ENCODE assay signal across 32 cellular contexts in genomic region chr15:53844634-53845033, GRCh38.
"Had no signal": no experiment of that assay in that cellular context is flagged by ENCODE, and none has a peak within 500 bp of the region (broad histone marks: within the 10 kb centered on the region; RNA-seq: fewer than 3 reads in every experiment).

No MANE protein-coding gene starts in this region.

- H3K4me3 ChIP-seq: coronary artery, dorsolateral prefrontal cortex, esophagus muscularis mucosa, gastrocnemius medialis had no signal

- H3K9me3 ChIP-seq: esophagus muscularis mucosa, gastrocnemius medialis had no signal

- H3K9me3 Mint-ChIP-seq: activated CD8-positive, alpha-beta T cell treated with anti-CD3 and anti-CD28 coated beads for 36 hours; dendritic cell treated with granulocyte-macrophage colony-stimulating factor and Interleukin-4, amounts not matched to agents 40 ng/mL and 50 ng/mL, for 4 days; endodermal cell; T-helper 2 cell treated with Interferon-gamma antibody and Interleukin-4, amounts not matched to agents 5 μg/mL and 100 μg/mL, for 36 hours had no signal

- H3K36me3 ChIP-seq: brain microvascular endothelial cell, esophagus muscularis mucosa, gastrocnemius medialis, WERI-Rb-1 had no signal

- DNase-seq: activated B cell treated with CpG ODN at 0.5 μM for 24 hours; activated CD4-positive, alpha-beta T cell treated with anti-CD3 and anti-CD28 coated beads for 48 hours; activated CD4-positive, alpha-beta T cell treated with anti-CD3 and anti-CD28 coated beads, Interleukin-2, amount 50 U/mL, for 1 hour; activated CD4-positive, alpha-beta T cell treated with anti-CD3 and anti-CD28 coated beads, Interleukin-2, amount 50 U/mL, for 48 hours; activated CD8-positive, alpha-beta memory T cell treated with anti-CD3 and anti-CD28 coated beads for 24 hours; activated CD8-positive, alpha-beta T cell treated with anti-CD3 and anti-CD28 coated beads for 36 hours; activated effector memory CD4-positive, alpha-beta T cell treated with Interleukin-2 at 50 U/mL for 16 hours; activated gamma-delta T cell treated with Interleukin-2 at 50 U/mL for 16 hours; activated naive CD4-positive, alpha-beta T cell treated with anti-CD3 and anti-CD28 coated beads, Interleukin-2, amount 50 U/mL, for 16 hours; activated naive CD4-positive, alpha-beta T cell treated with Interleukin-2 at 50 U/mL for 16 hours; activated T-cell treated with anti-CD3 and anti-CD28 coated beads, Interleukin-2, amount 50 U/mL, for 4 hours; amniotic stem cell; anterior cingulate cortex; brain microvascular endothelial cell; dorsolateral prefrontal cortex; effector memory CD4-positive, alpha-beta T cell; endodermal cell; foreskin keratinocyte; gastrocnemius medialis; glutamatergic neuron; T-helper 1 cell; T-helper 17 cell; T1000; WERI-Rb-1 had no signal

- H3K27ac Mint-ChIP-seq: activated B cell treated with CpG ODN at 0.5 μM for 24 hours; activated CD8-positive, alpha-beta T cell treated with anti-CD3 and anti-CD28 coated beads for 36 hours; activated naive CD8-positive, alpha-beta T cell; activated T-helper 17 cell treated with anti-CD3 and anti-CD28 coated beads, Interleukin-2, amount 50 U/mL, for 72 hours; dendritic cell treated with granulocyte-macrophage colony-stimulating factor and Interleukin-4, amounts not matched to agents 40 ng/mL and 50 ng/mL, for 4 days; T-helper 17 cell; T-helper 2 cell treated with Interferon-gamma antibody and Interleukin-4, amounts not matched to agents 5 μg/mL and 100 μg/mL, for 36 hours had no signal

- H3K4me3 Mint-ChIP-seq: activated B cell treated with CpG ODN at 0.5 μM for 24 hours; activated CD8-positive, alpha-beta T cell treated with anti-CD3 and anti-CD28 coated beads for 36 hours; activated naive CD8-positive, alpha-beta T cell; activated T-cell treated with anti-CD3 and anti-CD28 coated beads, Interleukin-2, amount 50 U/mL, for 4 hours; activated T-helper 17 cell treated with anti-CD3 and anti-CD28 coated beads, Interleukin-2, amount 50 U/mL, for 72 hours; central memory CD8-positive, alpha-beta T cell; dendritic cell treated with granulocyte-macrophage colony-stimulating factor and Interleukin-4, amounts not matched to agents 40 ng/mL and 50 ng/mL, for 4 days; endodermal cell; T-helper 17 cell; T-helper 2 cell treated with Interferon-gamma antibody and Interleukin-4, amounts not matched to agents 5 μg/mL and 100 μg/mL, for 36 hours had no signal

- ATAC-seq: activated CD4-positive, CD25-positive, alpha-beta regulatory T cell treated with anti-CD3 and anti-CD28 coated beads, Interleukin-2, amount 50 U/mL, for 24 hours; activated CD8-positive, alpha-beta T cell treated with anti-CD3 and anti-CD28 coated beads for 36 hours; activated T-cell treated with anti-CD3 and anti-CD28 coated beads, Interleukin-2, amount 50 U/mL, for 4 hours; activated T-helper 17 cell treated with anti-CD3 and anti-CD28 coated beads, Interleukin-2, amount 50 U/mL, for 72 hours; foreskin keratinocyte; gastrocnemius medialis; T-helper 17 cell had no signal

- H3K4me1 Mint-ChIP-seq: activated B cell treated with CpG ODN at 0.5 μM for 24 hours; activated T-helper 17 cell treated with anti-CD3 and anti-CD28 coated beads, Interleukin-2, amount 50 U/mL, for 72 hours; central memory CD8-positive, alpha-beta T cell; T-helper 17 cell had no signal

- H3K36me3 Mint-ChIP-seq: activated naive CD8-positive, alpha-beta T cell had no signal

- H3K27me3 ChIP-seq: brain microvascular endothelial cell, esophagus muscularis mucosa, foreskin keratinocyte, gastrocnemius medialis had no signal

- H3K27me3 Mint-ChIP-seq: activated B cell treated with CpG ODN at 0.5 μM for 24 hours; activated CD8-positive, alpha-beta T cell treated with anti-CD3 and anti-CD28 coated beads for 36 hours; central memory CD8-positive, alpha-beta T cell; dendritic cell treated with granulocyte-macrophage colony-stimulating factor and Interleukin-4, amounts not matched to agents 40 ng/mL and 50 ng/mL, for 4 days had no signal

- H3K4me1 ChIP-seq: foreskin keratinocyte, gastrocnemius medialis had no signal

- H3K27ac ChIP-seq: brain microvascular endothelial cell, coronary artery, dorsolateral prefrontal cortex, esophagus muscularis mucosa, foreskin keratinocyte, gastrocnemius medialis, WERI-Rb-1 had no signal
